ENCODE assay signal across 25 cellular contexts in genomic region chr2:234533631-234534030, GRCh38. TPM values are rescaled to one million over a fixed set of nuclear protein-coding genes. Genes with fewer than 3 reads are reported as not detected.
A peak's percentile ranks its signal among the peaks of the same experiment; 100 is the strongest.
DNase-seq lines count a peak whose midpoint lies in the region; TF ChIP-seq lines count a peak whose summit lies in the region.
"Had no signal": no experiment of that assay in that cellular context is flagged by ENCODE, and none has a peak within 500 bp of the region (broad histone marks: within the 10 kb centered on the region; RNA-seq: fewer than 3 reads in every experiment).

No MANE protein-coding gene starts in this region.

- H3K4me2 ChIP-seq in neural cell (ENCODE audit: low read length): no peak overlapping the region
- H3K4me2 ChIP-seq in Karpas-422 (ENCODE audit: low read depth, low read length, poor library complexity, severe bottlenecking): no peak overlapping the region

- H3K9me3 ChIP-seq in neural cell (ENCODE audit: low read length): no peaks in the 10 kb centered on the region
- H3K9me3 ChIP-seq in Karpas-422 (ENCODE audit: low read length): no peaks in the 10 kb centered on the region
- H3K9me3 ChIP-seq: Caco-2, lower lobe of right lung, MG63, upper lobe of right lung had no signal

- no peak for TF ChIP-seq CTCF in neural cell (IDR thresholded peaks at IDR 0.05; ENCODE audit: poor library complexity, severe bottlenecking)

- peak overlapping the region; percentile 28 for H2AFZ ChIP-seq in neural cell (ENCODE audit: low read depth, low read length)
- H2AFZ ChIP-seq in Karpas-422 (ENCODE audit: low read length): no peak overlapping the region

- H3K27me3 ChIP-seq in neural cell (ENCODE audit: insufficient read depth, low read depth, low read length): no peaks in the 10 kb centered on the region
- peaks cover 7% of the 10 kb centered on the region; the same call in 1 of the 2 replicates for H3K27me3 ChIP-seq in Karpas-422 (ENCODE audit: low read length)
- H3K27me3 ChIP-seq: MG63 had no signal

- H3K9me2 ChIP-seq in neural cell (ENCODE audit: insufficient read depth, low read length) (no peaks in the 10 kb centered on the region), Karpas-422 (replicated peaks; ENCODE audit: insufficient read depth, low read length) (no peaks in the 10 kb centered on the region)

- DNase-seq in DMS53 (lab: John Stamatoyannopoulos, UW) (peak; percentile 34), DMS53 treated with DMSO at 0.1 percent for 48 hours (lab: John Stamatoyannopoulos, UW; ENCODE audit: unreplicated experiment) (no peak), NCI-H1417 treated with DMSO at 0.1 percent for 48 hours (lab: John Stamatoyannopoulos, UW) (peak; percentile 79), NCI-H510A treated with DMSO at 0.1 percent for 48 hours (lab: John Stamatoyannopoulos, UW) (peak; percentile 63), Karpas-422 (no peak), SW480 (ENCODE audit: low spot score) (no peak), NCI-H2196 treated with DMSO at 0.1 percent for 48 hours (lab: John Stamatoyannopoulos, UW; ENCODE audit: unreplicated experiment) (no peak)
- DNase-seq: activated CD8-positive, alpha-beta memory T cell treated with anti-CD3 and anti-CD28 coated beads, Interleukin-2, amount 50 U/mL, for 4 hours; Caco-2; effector CD4-positive, alpha-beta T cell; erythroblast; foreskin melanocyte; HFFc6; hippocampal formation; lower lobe of right lung; MG63; NCI-H446 treated with DMSO at 0.1 percent for 48 hours; OCI-M1; spleen; stomach; T-helper 2 cell; upper lobe of right lung; WERI-Rb-1 had no signal

- H3F3A ChIP-seq in neural cell (ENCODE audit: insufficient read depth, low read length, poor library complexity, severe bottlenecking): no peaks in the 10 kb centered on the region

- H3K79me2 ChIP-seq in neural cell (replicated peaks; ENCODE audit: insufficient read depth, low read length): no peaks in the 10 kb centered on the region
- H3K79me2 ChIP-seq in Karpas-422 (ENCODE audit: low read length): no peaks in the 10 kb centered on the region

- TF ChIP-seq RAD21 in neural cell (conservative IDR thresholded peaks at IDR 0.05): no peak

- H3K27ac ChIP-seq in neural cell (ENCODE audit: low read length): peak overlapping the region; percentile 55
- no peak overlapping the region for H3K27ac ChIP-seq in Karpas-422 (ENCODE audit: low read length)
- H3K27ac ChIP-seq: HL-60, lower lobe of right lung, spleen, stomach, upper lobe of right lung had no signal

- TF ChIP-seq EP300 in neural cell (conservative IDR thresholded peaks at IDR 0.05; ENCODE audit: poor library complexity, severe bottlenecking): peak; percentile 21

- no peaks in the 10 kb centered on the region for H3K4me1 ChIP-seq in Karpas-422 (ENCODE audit: low read length)
- H3K4me1 ChIP-seq: Caco-2, lower lobe of right lung, spleen, stomach, upper lobe of right lung had no signal

- H3K36me3 ChIP-seq in neural cell (ENCODE audit: insufficient read depth, low read length) (no peaks in the 10 kb centered on the region), Karpas-422 (ENCODE audit: insufficient read depth, low read length) (no peaks in the 10 kb centered on the region)
- H3K36me3 ChIP-seq: lower lobe of right lung, MG63, spleen, stomach, upper lobe of right lung, WERI-Rb-1 had no signal

- H4K20me1 ChIP-seq in neural cell (ENCODE audit: insufficient read depth) (no peaks in the 10 kb centered on the region), Karpas-422 (ENCODE audit: insufficient read depth, low read depth, low read length) (no peaks in the 10 kb centered on the region)

- H3K4me3 ChIP-seq in neural cell (ENCODE audit: low read length) (no peak overlapping the region), Karpas-422 (ENCODE audit: low read length) (no peak overlapping the region)
- H3K4me3 ChIP-seq: lower lobe of right lung, MG63, spleen, stomach, upper lobe of right lung had no signal

- H3K9ac ChIP-seq in neural cell (ENCODE audit: low read length) (peak overlapping the region; percentile 33), Karpas-422 (ENCODE audit: low read length) (no peak overlapping the region)

TF ChIP-seq in neural cell, 6 proteins besides CTCF, POLR2A, EP300 and RAD21:
- TF ChIP-seq TAF1 (IDR thresholded peaks at IDR 0.05; ENCODE audit: low read depth): no peak

RNA-seq across cellular contexts. Expression of gene ARL4C, which starts 36.8 kb away (rescaled TPM):
- 20.3 and 21.6 TPM in 2 replicates for polyA plus RNA-seq in neural cell
- 42.6 and 44.6 TPM in 2 replicates for polyA minus RNA-seq in neural cell
- total RNA-seq in Karpas-422 (2014; rRNA removed; shearing (Covaris generic); ENCODE audit: low replicate concordance): not detected in 2 replicates

Comparison
In these comparisons a context has a peak if more than half of its experiments do, and no peak if none do; other contexts are left out.
1. DNase-seq: peak in DMS53 (single experiment), NCI-H1417 treated with DMSO at 0.1 percent for 48 hours (single experiment) and NCI-H510A treated with DMSO at 0.1 percent for 48 hours (single experiment); none in DMS53 treated with DMSO at 0.1 percent for 48 hours (single experiment), Karpas-422 (single experiment), SW480 (single experiment) and NCI-H2196 treated with DMSO at 0.1 percent for 48 hours (single experiment).